ENCODE assay signal across 8 cellular contexts in genomic region chr1:52032785-52033131, GRCh38. TPM values are rescaled to one million over a fixed set of nuclear protein-coding genes. Genes with fewer than 3 reads are reported as not detected.
DNase-seq lines count a peak whose midpoint lies in the region; ATAC-seq and TF ChIP-seq lines count a peak whose summit lies in the region.

No MANE protein-coding gene starts in this region.

- POLR2A ChIA-PET in naive thymus-derived CD8-positive, alpha-beta T cell (lab: Charles Lee) = interaction anchor here (0.9 to 3.8 kb wide), 6 partner anchors 16 to 154 kb away, joined by 3 to 55 read pairs (median 4); partner anchors contain the start of genes BTF3L4, NRDC and TXNDC12

- DNase-seq in Ammon's horn (ENCODE audit: low spot score) (peak; percentile 18), HPDE6-E6E7 (ENCODE audit: extremely low spot score) (peak; percentile 37), fibroblast of gingiva (ENCODE audit: low read depth) (peak; percentile 82), aorta (peak; percentile 73 to 83), superior temporal gyrus (ENCODE audit: extremely low spot score) (no peak)
- DNase-seq in naive thymus-derived CD8-positive, alpha-beta T cell = peak in 4 of 10 donors; percentile 2 to 22 (median 11)

- H3K36me3 Mint-ChIP-seq in naive thymus-derived CD8-positive, alpha-beta T cell = peaks cover 0 to 35% (median 0%) of the 10 kb centered on the region in 3 donors

- peak overlapping the region; percentile 89 to 95 (median 92) for H3K4me3 Mint-ChIP-seq in naive thymus-derived CD8-positive, alpha-beta T cell

- intact Hi-C loops in aorta (cut with DNase I) = loop anchor here in 1 of 2 donors (2.0 kb wide), 1 partner anchor 22 kb away; the partner anchor contains the start of gene TXNDC12

- peaks cover 16 to 46% (median 41%) of the 10 kb centered on the region in 4 donors for H3K4me1 Mint-ChIP-seq in naive thymus-derived CD8-positive, alpha-beta T cell

- ATAC-seq in GM18502 (IDR thresholded peaks at IDR 0.05; ENCODE audit: poor library complexity, unreplicated experiment) (peak; percentile 39), aorta (ENCODE audit: low FRiP score) (peak; percentile 65)
- ATAC-seq in naive thymus-derived CD8-positive, alpha-beta T cell = peak; percentile 2 to 3

- peak overlapping the region; percentile 94 to 99 (median 97) for H3K27ac Mint-ChIP-seq in naive thymus-derived CD8-positive, alpha-beta T cell

- H3K9me3 Mint-ChIP-seq in naive thymus-derived CD8-positive, alpha-beta T cell = no peaks in the 10 kb centered on the region

- H3K4me3 ChIP-seq in WI38 (ENCODE audit: low read depth, low read length) = peak overlapping the region; percentile 79
- H3K4me3 ChIP-seq in aorta (ENCODE audit: low read length in 2 of 2) = peak overlapping the region; percentile 43 to 45

- peak overlapping the region in 1 of 2 donors; percentile 84 for H3K27ac ChIP-seq in aorta (ENCODE audit: low read depth in 1 of 2, low read length in 2 of 2)

- no peaks in the 10 kb centered on the region for H3K4me1 ChIP-seq in aorta (ENCODE audit: control insufficient read depth in 1 of 2, insufficient read depth in 2 of 2, low read length in 2 of 2)

- no peak for TF ChIP-seq CTCF in WI38 (IDR thresholded peaks at IDR 0.05; ENCODE audit: low read depth, low read length)

- 2% methylated on average over 24 of the region's 24 CpGs for WGBS in aorta, 2 donors

- H3K27me3 ChIP-seq in aorta (ENCODE audit: control insufficient read depth in 1 of 2, insufficient read depth in 2 of 2, low read length in 1 of 2) = no peaks in the 10 kb centered on the region

- no peaks in the 10 kb centered on the region for H3K27me3 Mint-ChIP-seq in naive thymus-derived CD8-positive, alpha-beta T cell

- no peaks in the 10 kb centered on the region for H3K36me3 ChIP-seq in aorta (ENCODE audit: control insufficient read depth in 1 of 2, insufficient read depth in 2 of 2, low read length in 1 of 2)

- H3K9me3 ChIP-seq in aorta (ENCODE audit: control insufficient read depth, low read length) = no peaks in the 10 kb centered on the region

RNA-seq across cellular contexts. Expression of gene KTI12, which starts 0.9 kb away (rescaled TPM):
- total RNA-seq in naive thymus-derived CD8-positive, alpha-beta T cell = 10 to 100 TPM; 16.9 to 19.5 TPM
- 10 to 100 TPM; 42.2 to 47.5 (median 44.0) TPM for polyA plus RNA-seq in naive thymus-derived CD8-positive, alpha-beta T cell
- 1 to 10 TPM; 7.7 to 7.9 TPM for total RNA-seq in aorta
- 1 to 10 TPM; 2.0 to 6.4 TPM for polyA plus RNA-seq in aorta

RNA-seq across cellular contexts. Expression of gene TXNDC12, which starts 22.2 kb away (rescaled TPM):
- 10 to 100 TPM; 34.3 to 35.3 TPM for total RNA-seq in naive thymus-derived CD8-positive, alpha-beta T cell
- polyA plus RNA-seq in naive thymus-derived CD8-positive, alpha-beta T cell = 10 to 100 TPM; 77.9 to 95.3 (median 84.0) TPM
- total RNA-seq in aorta = 10 to 100 TPM; 27.1 to 46.5 TPM
- 10 to 100 TPM; 20.9 to 30.3 TPM for polyA plus RNA-seq in aorta

RNA-seq across cellular contexts. Expression of gene BTF3L4, which starts 23.3 kb away (rescaled TPM):
- 10 to 100 TPM; 33.1 to 38.2 TPM for total RNA-seq in naive thymus-derived CD8-positive, alpha-beta T cell
- polyA plus RNA-seq in naive thymus-derived CD8-positive, alpha-beta T cell = 10 to 100 TPM; 61.9 to 71.0 (median 68.4) TPM
- total RNA-seq in aorta = 10 to 100 TPM; 35.0 to 41.4 TPM
- polyA plus RNA-seq in aorta = 10 to 100 TPM; 33.6 to 45.3 TPM

RNA-seq across cellular contexts. Expression of gene RAB3B, which starts 42.3 kb away (rescaled TPM):
- total RNA-seq in naive thymus-derived CD8-positive, alpha-beta T cell = under 1 TPM; 0.05 TPM
- under 1 TPM in 1 of 3 donors, not detected in 2; 0.01 TPM for polyA plus RNA-seq in naive thymus-derived CD8-positive, alpha-beta T cell
- total RNA-seq in aorta = under 1 TPM; 0.03 TPM
- under 1 TPM; 0.05 to 0.13 TPM for polyA plus RNA-seq in aorta

Comparison
In these comparisons a context has a peak if more than half of its experiments do, and no peak if none do; other contexts are left out.
1. ATAC-seq: peak in every context shown above with its lines; median percentile 65 in aorta; 39 in GM18502; 2 in naive thymus-derived CD8-positive, alpha-beta T cell.